Comparison of ENCODE assay signal across 22 cellular contexts in genomic region chr18:79217979-79218604, GRCh38.
DNase-seq lines count a peak whose midpoint lies in the region; ATAC-seq and TF ChIP-seq lines count a peak whose summit lies in the region.
"Had no signal": no experiment of that assay in that cellular context is flagged by ENCODE, and none has a peak within 500 bp of the region (broad histone marks: within the 10 kb centered on the region; RNA-seq: fewer than 3 reads in every experiment).

No MANE protein-coding gene starts in this region.

- H3K27ac Mint-ChIP-seq in natural killer cell (no peak overlapping the region), osteocyte (ENCODE audit: unreplicated experiment) (no peak overlapping the region)
- H3K27ac Mint-ChIP-seq: activated naive CD8-positive, alpha-beta T cell treated with anti-CD3 and anti-CD28 coated beads for 36 hours; activated T-cell treated with anti-CD3 and anti-CD28 coated beads, Interleukin-2, amount 50 U/mL, for 24 hours had no signal

- H3K4me2 ChIP-seq in osteoblast (ENCODE audit: insufficient read depth, low read length): no peak overlapping the region
- H3K4me2 ChIP-seq: SK-N-SH had no signal

- no peak overlapping the region for H3K4me3 Mint-ChIP-seq in natural killer cell
- H3K4me3 Mint-ChIP-seq in osteocyte (ENCODE audit: unreplicated experiment): no peak overlapping the region
- H3K4me3 Mint-ChIP-seq: activated naive CD8-positive, alpha-beta T cell treated with anti-CD3 and anti-CD28 coated beads for 36 hours; activated T-cell treated with anti-CD3 and anti-CD28 coated beads, Interleukin-2, amount 50 U/mL, for 24 hours had no signal

- H3K4me3 ChIP-seq in heart left ventricle: no peak overlapping the region
- no peak overlapping the region for H3K4me3 ChIP-seq in right atrium auricular region
- no peak overlapping the region for H3K4me3 ChIP-seq in osteoblast (ENCODE audit: insufficient read depth, low read length)
- H3K4me3 ChIP-seq in tibial nerve: no peak overlapping the region
- H3K4me3 ChIP-seq: GM12878, Peyer's patch, spleen, upper lobe of right lung had no signal

- H3K27ac ChIP-seq in heart left ventricle (peak overlapping the region in 1 of 12 donors; percentile 12), right atrium auricular region (peak overlapping the region in 1 of 2 donors; percentile 25), osteoblast (ENCODE audit: low read depth, low read length) (no peak overlapping the region), tibial nerve (peak overlapping the region; percentile 11 to 78 (median 64))
- H3K27ac ChIP-seq: Peyer's patch, spleen, upper lobe of right lung had no signal

- DNase-seq in heart left ventricle (no peak), right atrium auricular region (ENCODE audit: low spot score) (no peak), erythroblast (lab: John Stamatoyannopoulos, UW) (peak; percentile 53 to 62), osteoblast (ENCODE audit: insufficient read length, low spot score, missing footprints) (peak; percentile 73), tibial nerve (ENCODE audit: low spot score in 2 of 2) (no peak), natural killer cell (no peak), osteocyte (ENCODE audit: extremely low spot score, unreplicated experiment) (no peak)
- DNase-seq: 8988T; activated CD4-positive, alpha-beta T cell treated with anti-CD3 and anti-CD28 coated beads, Interleukin-2, amount 50 U/mL, for 48 hours; activated naive CD8-positive, alpha-beta T cell treated with anti-CD3 and anti-CD28 coated beads for 36 hours; activated T-cell treated with anti-CD3 and anti-CD28 coated beads, Interleukin-2, amount 50 U/mL, for 24 hours; BE2C; GDM1; Karpas-422; NCI-H1417; NCI-H82; Peyer's patch; SK-N-SH; spleen; upper lobe of right lung had no signal

- intact Hi-C loops in heart left ventricle (cut with DNase I) (no loop called here), natural killer cell (cut with micrococcal nuclease) (no loop called here)

- H3K4me1 ChIP-seq in heart left ventricle (no peaks in the 10 kb centered on the region), right atrium auricular region (no peaks in the 10 kb centered on the region), osteoblast (ENCODE audit: insufficient read depth, low read length) (no peaks in the 10 kb centered on the region), tibial nerve (peaks cover 0 to 15% (median 2%) of the 10 kb centered on the region in 4 donors)
- H3K4me1 ChIP-seq: BE2C, Peyer's patch, spleen, upper lobe of right lung had no signal

- H3K4me1 Mint-ChIP-seq in natural killer cell: peaks cover 0 to 10% of the 10 kb centered on the region in 2 donors
- no peaks in the 10 kb centered on the region for H3K4me1 Mint-ChIP-seq in osteocyte (ENCODE audit: unreplicated experiment)
- H3K4me1 Mint-ChIP-seq: activated naive CD8-positive, alpha-beta T cell treated with anti-CD3 and anti-CD28 coated beads for 36 hours had no signal

- H3K9me3 ChIP-seq in heart left ventricle (no peaks in the 10 kb centered on the region), right atrium auricular region (no peaks in the 10 kb centered on the region), osteoblast (ENCODE audit: low read depth, low read length) (no peaks in the 10 kb centered on the region), tibial nerve (no peaks in the 10 kb centered on the region)
- H3K9me3 ChIP-seq: BE2C, Peyer's patch, SK-N-SH, spleen, upper lobe of right lung had no signal

- ATAC-seq in heart left ventricle (peak in 3 of 4 donors; percentile 20 to 48 (median 42)), GM18907 (IDR thresholded peaks at IDR 0.05; ENCODE audit: unreplicated experiment) (no peak), natural killer cell (no peak)
- ATAC-seq: GM12878 had no signal

- H3K27me3 Mint-ChIP-seq in natural killer cell (ENCODE audit: low read depth in 2 of 2): no peaks in the 10 kb centered on the region
- no peaks in the 10 kb centered on the region for H3K27me3 Mint-ChIP-seq in osteocyte (ENCODE audit: unreplicated experiment)
- H3K27me3 Mint-ChIP-seq: activated naive CD8-positive, alpha-beta T cell treated with anti-CD3 and anti-CD28 coated beads for 36 hours; activated T-cell treated with anti-CD3 and anti-CD28 coated beads, Interleukin-2, amount 50 U/mL, for 24 hours had no signal

- H3K36me3 Mint-ChIP-seq in natural killer cell: no peaks in the 10 kb centered on the region
- H3K36me3 Mint-ChIP-seq in osteocyte (ENCODE audit: unreplicated experiment): peaks cover 9% of the 10 kb centered on the region

- H3K27me3 ChIP-seq in heart left ventricle: no peaks in the 10 kb centered on the region
- H3K27me3 ChIP-seq in right atrium auricular region: no peaks in the 10 kb centered on the region
- H3K27me3 ChIP-seq in osteoblast (ENCODE audit: insufficient read depth, low read length): no peaks in the 10 kb centered on the region
- H3K27me3 ChIP-seq in tibial nerve: no peaks in the 10 kb centered on the region
- H3K27me3 ChIP-seq: BE2C, Peyer's patch, spleen, upper lobe of right lung had no signal

- no peak for TF ChIP-seq POLR2A in heart left ventricle (IDR thresholded peaks at IDR 0.05)
- no peak for TF ChIP-seq POLR2A in erythroblast (IDR thresholded peaks at IDR 0.05; ENCODE audit: low read length)
- TF ChIP-seq POLR2A in tibial nerve (IDR thresholded peaks at IDR 0.05): no peak

- TF ChIP-seq EP300 in tibial nerve (IDR thresholded peaks at IDR 0.05): no peak

- no peak overlapping the region for H2AFZ ChIP-seq in osteoblast (ENCODE audit: low read length)

- WGBS in heart left ventricle, 4 donors: 84 to 91% (median 88%) methylated on average over 19 of the region's 19 CpGs
- WGBS in tibial nerve, 2 donors: 70 to 74% methylated on average over 19 of the region's 19 CpGs

- TF ChIP-seq CTCF in heart left ventricle (IDR thresholded peaks at IDR 0.05) (no peak), right atrium auricular region (IDR thresholded peaks at IDR 0.05) (no peak), osteoblast (IDR thresholded peaks at IDR 0.05; ENCODE audit: extremely low read depth, low read depth, low read length) (no peak), tibial nerve (IDR thresholded peaks at IDR 0.05) (no peak), natural killer cell (IDR thresholded peaks at IDR 0.05) (no peak), osteocyte (IDR thresholded peaks at IDR 0.05) (no peak)

- H3K9me3 Mint-ChIP-seq in natural killer cell (no peaks in the 10 kb centered on the region), osteocyte (ENCODE audit: unreplicated experiment) (no peaks in the 10 kb centered on the region)
- H3K9me3 Mint-ChIP-seq: activated naive CD8-positive, alpha-beta T cell treated with anti-CD3 and anti-CD28 coated beads for 36 hours; activated T-cell treated with anti-CD3 and anti-CD28 coated beads, Interleukin-2, amount 50 U/mL, for 24 hours had no signal

- H4K20me1 ChIP-seq in osteoblast (ENCODE audit: insufficient read depth, low read length): no peaks in the 10 kb centered on the region

- H3K79me2 ChIP-seq in osteoblast (ENCODE audit: insufficient read depth, low read length): no peaks in the 10 kb centered on the region

- peaks cover 0 to 7% (median 0%) of the 10 kb centered on the region in 9 donors for H3K36me3 ChIP-seq in heart left ventricle
- peaks cover 4% of the 10 kb centered on the region for H3K36me3 ChIP-seq in right atrium auricular region
- no peaks in the 10 kb centered on the region for H3K36me3 ChIP-seq in osteoblast (ENCODE audit: insufficient read depth, low read length)
- H3K36me3 ChIP-seq in tibial nerve: peaks cover 0 to 18% (median 0%) of the 10 kb centered on the region in 3 donors
- H3K36me3 ChIP-seq: BE2C, Peyer's patch had no signal

Comparison
In these comparisons a context has a peak if more than half of its experiments do, and no peak if none do; other contexts are left out.
1. ATAC-seq: peak in heart left ventricle (3 of 4); none in GM18907 (single experiment) and natural killer cell (0 of 3).
2. DNase-seq: peak in erythroblast (2 of 2) and osteoblast (single experiment); none in heart left ventricle (0 of 5), right atrium auricular region (single experiment), tibial nerve (0 of 2), natural killer cell (single experiment) and osteocyte (single experiment).